In genomic region chr3:44890258-44890657, GRCh38 we compare ENCODE assay signal across 1 cellular context.
TF ChIP-seq lines count a peak whose summit lies in the region.

No MANE protein-coding gene starts in this region.

TF ChIP-seq in SK-N-SH treated with all-trans-retinoic acid at 6 μM for 48 hours, 23 proteins besides CTCF, POLR2A, EP300 and RAD21 (continued from another document):
- TF ChIP-seq CSRNP3 (CRISPR knock-in tag; IDR thresholded peaks at IDR 0.05) = no peak
